Comparison of ENCODE assay signal across 24 cellular contexts in the genomic region with DNA sequence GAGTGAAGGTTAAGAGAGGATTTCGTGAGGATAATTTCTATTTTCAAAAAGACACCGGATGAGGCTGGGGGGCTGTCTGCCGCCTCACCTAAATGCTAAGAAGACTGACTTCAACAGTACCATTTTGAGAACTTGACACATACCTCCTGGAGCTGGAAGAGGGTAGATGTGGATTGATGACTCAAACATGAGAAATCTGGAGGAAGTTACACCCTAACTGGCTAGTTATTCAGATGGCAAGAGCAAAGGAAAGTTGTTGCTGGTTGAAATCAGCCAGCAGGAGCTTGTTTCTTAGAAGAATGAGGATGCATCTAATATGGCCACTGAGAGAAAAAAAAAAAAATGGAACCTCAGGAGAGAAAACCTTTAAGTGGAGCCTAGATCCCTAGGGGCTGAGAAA.
DNase-seq lines count a peak whose midpoint lies in the region; ATAC-seq and TF ChIP-seq lines count a peak whose summit lies in the region.
"Had no signal": no experiment of that assay in that cellular context is flagged by ENCODE, and none has a peak within 500 bp of the region (broad histone marks: within the 10 kb centered on the region; RNA-seq: fewer than 3 reads in every experiment).

No MANE protein-coding gene starts in this region.

- whole genome bisulfite sequencing in mesenchymal stem cell = 75% methylated on average over 3 of the region's 3 CpGs

- H3K4me3 ChIP-seq in PC-3 (ENCODE audit: low read length) = no peak overlapping the region
- no peak overlapping the region for H3K4me3 ChIP-seq in epithelial cell of esophagus (ENCODE audit: low read length)
- H3K4me3 ChIP-seq in mesenchymal stem cell (ENCODE audit: insufficient read depth in 1 of 2, low read depth in 1 of 2, low read length in 2 of 2) = no peak overlapping the region
- H3K4me3 ChIP-seq: BLaER1 treated with 17β-estradiol and CSF1 and Interleukin-3, amounts not matched to agents 10 nM and 100 nM; dorsolateral prefrontal cortex; prostate gland had no signal

- no peaks in the 10 kb centered on the region for H3K4me1 ChIP-seq in PC-3 (ENCODE audit: insufficient read depth, low read length)
- no peaks in the 10 kb centered on the region for H3K4me1 ChIP-seq in mesenchymal stem cell (ENCODE audit: control insufficient read depth, insufficient read depth, low read depth, low read length)
- H3K4me1 ChIP-seq: Caco-2, prostate gland had no signal

- no peak overlapping the region for H2BK12ac ChIP-seq in mesenchymal stem cell (ENCODE audit: low read length in 2 of 2)

- no peak overlapping the region for H2AFZ ChIP-seq in PC-3 (ENCODE audit: low read length)
- H2AFZ ChIP-seq in mesenchymal stem cell (ENCODE audit: low read depth, low read length) = no peak overlapping the region

- CTCF ChIA-PET in PC-3 (lab: Charles Lee) = no interaction called here
- CTCF ChIA-PET in activated CD4-positive, alpha-beta memory T cell treated with anti-CD3 and anti-CD28 coated beads, Interleukin-2, amount 10 ng/mL, durations not matched to agents 7 days and 5 days (lab: Charles Lee) = no interaction called here

- H2BK5ac ChIP-seq in mesenchymal stem cell (ENCODE audit: low read depth, low read length, poor library complexity, severe bottlenecking) = no peak overlapping the region

- no peak overlapping the region for H3K23ac ChIP-seq in mesenchymal stem cell (ENCODE audit: low read length in 2 of 2)

- H3K18ac ChIP-seq in mesenchymal stem cell (ENCODE audit: low read depth in 1 of 2, low read length in 2 of 2) = no peak overlapping the region

- H3K36me3 ChIP-seq in PC-3 (ENCODE audit: low read depth, low read length) (no peaks in the 10 kb centered on the region), mesenchymal stem cell (ENCODE audit: control insufficient read depth in 1 of 2, insufficient read depth in 2 of 2, low read depth in 1 of 2, low read length in 2 of 2) (no peaks in the 10 kb centered on the region)
- H3K36me3 ChIP-seq: BLaER1 treated with 17β-estradiol and CSF1 and Interleukin-3, amounts not matched to agents 10 nM and 100 nM; prostate gland had no signal

- H3K27ac ChIP-seq in PC-3 (ENCODE audit: low read length) (no peak overlapping the region), mesenchymal stem cell (ENCODE audit: low read length, poor library complexity, severe bottlenecking) (no peak overlapping the region)
- H3K27ac ChIP-seq: BLaER1 treated with 17β-estradiol and CSF1 and Interleukin-3, amounts not matched to agents 10 nM and 100 nM; dorsolateral prefrontal cortex; prostate gland had no signal

- in situ Hi-C loops in KBM-7 (cut with MboI; ENCODE audit: low pct_unique_long_range_greater_than_20kb, low sequenced_read_pairs) = no loop called here

- H3K4me3 Mint-ChIP-seq in activated CD4-positive, alpha-beta memory T cell treated with anti-CD3 and anti-CD28 coated beads, Interleukin-2, amount 10 ng/mL, durations not matched to agents 7 days and 5 days = no peak overlapping the region
- H3K4me3 Mint-ChIP-seq: activated naive CD4-positive, alpha-beta T cell treated with anti-CD3 and anti-CD28 coated beads, Interleukin-2, amount 50 U/mL, for 24 hours; activated T-helper 1 cell treated with anti-CD3 and anti-CD28 coated beads, Interleukin-12 subunit alpha, Interleukin-12 subunit beta, Interleukin-2, Interleukin-4 antibody, amounts not matched to agents 30 ng/mL and 10 ng/mL and 1 ng/mL, durations not matched to agents 14 hours and 24 hours and 36 hours; memory B cell; type B pancreatic cell had no signal

- H3K9me3 Mint-ChIP-seq in activated CD4-positive, alpha-beta memory T cell treated with anti-CD3 and anti-CD28 coated beads, Interleukin-2, amount 10 ng/mL, durations not matched to agents 7 days and 5 days = no peaks in the 10 kb centered on the region
- H3K9me3 Mint-ChIP-seq: activated T-helper 1 cell treated with anti-CD3 and anti-CD28 coated beads, Interleukin-12 subunit alpha, Interleukin-12 subunit beta, Interleukin-2, Interleukin-4 antibody, amounts not matched to agents 30 ng/mL and 10 ng/mL and 1 ng/mL, durations not matched to agents 14 hours and 24 hours and 36 hours had no signal

- no peaks in the 10 kb centered on the region; the same call in 1 of the 2 replicates for H3K27me3 ChIP-seq in PC-3 (ENCODE audit: low read length)
- H3K27me3 ChIP-seq in mesenchymal stem cell (ENCODE audit: control insufficient read depth in 1 of 2, insufficient read depth in 1 of 2, low read length in 2 of 2) = no peaks in the 10 kb centered on the region
- H3K27me3 ChIP-seq: BLaER1 treated with 17β-estradiol and CSF1 and Interleukin-3, amounts not matched to agents 10 nM and 100 nM had no signal

- H3K4ac ChIP-seq in mesenchymal stem cell (ENCODE audit: low read depth in 1 of 2, low read length in 2 of 2) = no peak overlapping the region

- no peak overlapping the region for H2AK5ac ChIP-seq in mesenchymal stem cell (ENCODE audit: low read length, severe bottlenecking)

- H3K9me2 ChIP-seq in PC-3 (replicated peaks; ENCODE audit: low read length) = no peaks in the 10 kb centered on the region

- no peaks in the 10 kb centered on the region for H3K36me3 Mint-ChIP-seq in activated CD4-positive, alpha-beta memory T cell treated with anti-CD3 and anti-CD28 coated beads, Interleukin-2, amount 10 ng/mL, durations not matched to agents 7 days and 5 days (ENCODE audit: low read depth)
- H3K36me3 Mint-ChIP-seq: activated naive CD4-positive, alpha-beta T cell treated with anti-CD3 and anti-CD28 coated beads, Interleukin-2, amount 50 U/mL, for 24 hours; memory B cell had no signal

- no peak overlapping the region for H2BK120ac ChIP-seq in mesenchymal stem cell (ENCODE audit: low read depth, low read length)

- TF ChIP-seq CTCF in PC-3 (conservative IDR thresholded peaks at IDR 0.05; ENCODE audit: low read depth, low read length) (no peak), epithelial cell of esophagus (IDR thresholded peaks at IDR 0.05; ENCODE audit: insufficient read depth, low read depth, low read length, missing control alignments) (no peak)

- no peak overlapping the region for H3K27ac Mint-ChIP-seq in activated CD4-positive, alpha-beta memory T cell treated with anti-CD3 and anti-CD28 coated beads, Interleukin-2, amount 10 ng/mL, durations not matched to agents 7 days and 5 days
- H3K27ac Mint-ChIP-seq: activated naive CD4-positive, alpha-beta T cell treated with anti-CD3 and anti-CD28 coated beads, Interleukin-2, amount 50 U/mL, for 24 hours; activated T-helper 1 cell treated with anti-CD3 and anti-CD28 coated beads, Interleukin-12 subunit alpha, Interleukin-12 subunit beta, Interleukin-2, Interleukin-4 antibody, amounts not matched to agents 30 ng/mL and 10 ng/mL and 1 ng/mL, durations not matched to agents 14 hours and 24 hours and 36 hours; memory B cell; type B pancreatic cell had no signal

- H3K14ac ChIP-seq in mesenchymal stem cell (ENCODE audit: low read length in 2 of 2) = no peak overlapping the region

- H3K4me2 ChIP-seq in PC-3 (ENCODE audit: low read length) (no peak overlapping the region), mesenchymal stem cell (ENCODE audit: low read length, poor library complexity, severe bottlenecking) (no peak overlapping the region)
- H3K4me2 ChIP-seq: BLaER1 treated with 17β-estradiol and CSF1 and Interleukin-3, amounts not matched to agents 10 nM and 100 nM had no signal

- intact Hi-C loops in PC-3 (cut with micrococcal nuclease) = no loop called here

- ATAC-seq in PC-3 (no peak), GM19395 (IDR thresholded peaks at IDR 0.05; ENCODE audit: unreplicated experiment) (no peak)
- ATAC-seq: HepG2, left cardiac atrium, Right ventricle myocardium inferior had no signal

- no TSS peak for BruUV-seq in PC-3 (replicated peaks; lab: Mats Ljungman, UMichigan)

- no peaks in the 10 kb centered on the region for H3K4me1 Mint-ChIP-seq in activated CD4-positive, alpha-beta memory T cell treated with anti-CD3 and anti-CD28 coated beads, Interleukin-2, amount 10 ng/mL, durations not matched to agents 7 days and 5 days
- H3K4me1 Mint-ChIP-seq: activated naive CD4-positive, alpha-beta T cell treated with anti-CD3 and anti-CD28 coated beads, Interleukin-2, amount 50 U/mL, for 24 hours; memory B cell had no signal

- H3K9me3 ChIP-seq in PC-3 (ENCODE audit: low read length) (no peaks in the 10 kb centered on the region), mesenchymal stem cell (ENCODE audit: control insufficient read depth, low read length) (peaks cover 4% of the 10 kb centered on the region)
- H3K9me3 ChIP-seq: Caco-2, prostate gland had no signal

- H3K9ac ChIP-seq in PC-3 (ENCODE audit: low read length) (no peak overlapping the region), mesenchymal stem cell (ENCODE audit: low read length) (peak overlapping the region; percentile 18)
- H3K9ac ChIP-seq: BLaER1 treated with 17β-estradiol and CSF1 and Interleukin-3, amounts not matched to agents 10 nM and 100 nM had no signal

- H3K79me1 ChIP-seq in mesenchymal stem cell (replicated peaks; ENCODE audit: low read length, poor library complexity, severe bottlenecking) = no peaks in the 10 kb centered on the region

- no peak overlapping the region for H2BK15ac ChIP-seq in mesenchymal stem cell (ENCODE audit: low read depth, poor library complexity, severe bottlenecking)

- H3K27me3 Mint-ChIP-seq in activated CD4-positive, alpha-beta memory T cell treated with anti-CD3 and anti-CD28 coated beads, Interleukin-2, amount 10 ng/mL, durations not matched to agents 7 days and 5 days = no peaks in the 10 kb centered on the region
- H3K27me3 Mint-ChIP-seq: type B pancreatic cell had no signal

- POLR2A ChIA-PET in PC-3 (lab: Charles Lee; ENCODE audit: unreplicated experiment) = no interaction called here
- POLR2A ChIA-PET in activated CD4-positive, alpha-beta memory T cell treated with anti-CD3 and anti-CD28 coated beads, Interleukin-2, amount 10 ng/mL, durations not matched to agents 7 days and 5 days (lab: Charles Lee) = no interaction called here

- no peaks in the 10 kb centered on the region for H4K20me1 ChIP-seq in PC-3 (ENCODE audit: low read length)
- H4K20me1 ChIP-seq: BLaER1 treated with 17β-estradiol and CSF1 and Interleukin-3, amounts not matched to agents 10 nM and 100 nM had no signal

- no peaks in the 10 kb centered on the region for H3K79me2 ChIP-seq in PC-3 (ENCODE audit: low read length)

- H4K8ac ChIP-seq in mesenchymal stem cell (ENCODE audit: low read length) = no peak overlapping the region

- H3F3A ChIP-seq in PC-3 (ENCODE audit: low read length, unreplicated experiment) = no peaks in the 10 kb centered on the region

- no peak overlapping the region for H4K91ac ChIP-seq in mesenchymal stem cell (ENCODE audit: low read length)

- DNase-seq in AG08395 (ENCODE audit: low spot score) = peak; percentile 43
- peak; percentile 29 for DNase-seq in PC-3
- peak; percentile 60 for DNase-seq in epithelial cell of esophagus (ENCODE audit: low read depth)
- DNase-seq in mesenchymal stem cell = no peak
- no peak for DNase-seq in KBM-7
- no peak for DNase-seq in NCI-H2081 treated with DMSO at 0.1 percent for 48 hours (lab: John Stamatoyannopoulos, UW)
- no peak for DNase-seq in activated CD4-positive, alpha-beta memory T cell treated with anti-CD3 and anti-CD28 coated beads, Interleukin-2, amount 10 ng/mL, durations not matched to agents 7 days and 5 days
- DNase-seq: Caco-2; central memory CD4-positive, alpha-beta T cell; DMS79 treated with DMSO at 0.1 percent for 48 hours; dorsolateral prefrontal cortex; H7; left cardiac atrium; NCI-H187; NCI-H2227 treated with DMSO at 0.1 percent for 48 hours had no signal

Comparison
In these comparisons a context has a peak if more than half of its experiments do, and no peak if none do; other contexts are left out.
1. DNase-seq: peak in AG08395 (single experiment), PC-3 (single experiment) and epithelial cell of esophagus (single experiment); none in mesenchymal stem cell (single experiment), KBM-7 (single experiment), NCI-H2081 treated with DMSO at 0.1 percent for 48 hours (single experiment) and activated CD4-positive, alpha-beta memory T cell treated with anti-CD3 and anti-CD28 coated beads, Interleukin-2, amount 10 ng/mL, durations not matched to agents 7 days and 5 days (single experiment).